Comparison of ENCODE assay signal across 20 cellular contexts in the genomic region with DNA sequence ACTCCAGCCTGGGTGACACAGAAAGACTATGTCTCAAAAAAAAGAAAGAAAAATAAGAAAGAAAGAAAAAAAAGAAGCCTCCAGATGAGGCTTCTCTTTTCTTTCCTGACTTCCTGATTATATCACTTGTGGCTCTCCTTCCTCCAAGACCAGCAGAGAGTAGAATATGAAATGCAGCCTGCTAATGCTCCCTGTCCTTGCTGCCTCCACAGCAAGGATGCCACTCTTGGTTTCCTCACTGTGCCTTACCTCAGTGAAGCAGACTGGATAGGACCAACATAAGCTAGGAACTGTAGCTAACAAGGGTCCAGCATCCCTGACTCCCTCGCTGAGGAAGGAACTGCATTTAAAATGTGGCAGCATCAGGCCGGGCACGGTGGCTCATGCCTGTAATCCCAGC. TPM values are rescaled to one million over a fixed set of nuclear protein-coding genes. Genes with fewer than 3 reads are reported as not detected.
DNase-seq lines count a peak whose midpoint lies in the region; ATAC-seq, FAIRE-seq and TF ChIP-seq lines count a peak whose summit lies in the region.
"Had no signal": no experiment of that assay in that cellular context is flagged by ENCODE, and none has a peak within 500 bp of the region (broad histone marks: within the 10 kb centered on the region; RNA-seq: fewer than 3 reads in every experiment).

No MANE protein-coding gene starts in this region.

- no peak overlapping the region for H3K4me2 ChIP-seq in hepatocyte

- TF ChIP-seq CTCF in Calu3 (IDR thresholded peaks at IDR 0.05; ENCODE audit: unreplicated experiment), result no peak
- no peak for TF ChIP-seq CTCF in RWPE1 (conservative IDR thresholded peaks at IDR 0.05; ENCODE audit: low read depth)
- no peak for TF ChIP-seq CTCF in hepatocyte (IDR thresholded peaks at IDR 0.05; ENCODE audit: poor library complexity)

- H3K4me3 Mint-ChIP-seq in Calu3 (ENCODE audit: low read depth, unreplicated experiment), result peak overlapping the region; percentile 46
- H3K4me3 Mint-ChIP-seq: activated CD8-positive, alpha-beta T cell treated with anti-CD3 and anti-CD28 coated beads, Interleukin-2, amount 10 ng/mL, durations not matched to agents 7 days and 5 days; CD4-positive, alpha-beta T cell; dendritic cell treated with granulocyte-macrophage colony-stimulating factor and Interleukin-4, amounts not matched to agents 40 ng/mL and 50 ng/mL, for 4 days; immature natural killer cell had no signal

- peak overlapping the region; percentile 21 for H3K27ac Mint-ChIP-seq in Calu3 (ENCODE audit: unreplicated experiment)
- H3K27ac Mint-ChIP-seq: activated CD8-positive, alpha-beta T cell treated with anti-CD3 and anti-CD28 coated beads, Interleukin-2, amount 10 ng/mL, durations not matched to agents 7 days and 5 days; CD4-positive, alpha-beta T cell; dendritic cell treated with granulocyte-macrophage colony-stimulating factor and Interleukin-4, amounts not matched to agents 40 ng/mL and 50 ng/mL, for 4 days had no signal

- no peaks in the 10 kb centered on the region for H3K27me3 Mint-ChIP-seq in Calu3 (ENCODE audit: unreplicated experiment)
- H3K27me3 Mint-ChIP-seq: CD4-positive, alpha-beta T cell; dendritic cell treated with granulocyte-macrophage colony-stimulating factor and Interleukin-4, amounts not matched to agents 40 ng/mL and 50 ng/mL, for 4 days had no signal

- H3K79me2 ChIP-seq in hepatocyte, result no peaks in the 10 kb centered on the region

- H3K36me3 Mint-ChIP-seq in Calu3 (ENCODE audit: insufficient read depth, unreplicated experiment), result peaks cover 14% of the 10 kb centered on the region

- DNase-seq in Calu3 (no peak), RWPE1 (ENCODE audit: low spot score) (no peak), hepatocyte (ENCODE audit: low spot score) (no peak), small intestine (no peak), DMS 273 (lab: John Stamatoyannopoulos, UW; ENCODE audit: unreplicated experiment) (no peak), activated gamma-delta T cell (lab: John Stamatoyannopoulos, UW) (no peak)
- DNase-seq: activated CD8-positive, alpha-beta T cell treated with anti-CD3 and anti-CD28 coated beads, Interleukin-2, amount 10 ng/mL, durations not matched to agents 7 days and 5 days; activated naive CD4-positive, alpha-beta T cell; CD4-positive, alpha-beta T cell; GF-D8; immature natural killer cell; NCI-H1417 treated with DMSO at 0.1 percent for 48 hours; NCI-H2107; NCI-H526 had no signal

- POLR2A ChIA-PET in RWPE1 (lab: Yijun Ruan, JAX; ENCODE audit: low non-redundant PET), result no interaction called here

- no TSS peak for BruUV-seq in Calu3 (replicated peaks; lab: Mats Ljungman, UMichigan)

- CTCF ChIA-PET in Calu3 (lab: Charles Lee) (interaction anchor here (0.6 kb wide), 1 partner anchor 347 kb away, joined by 3 read pairs; a partner anchor contains a TSS), RWPE1 (lab: Yijun Ruan, JAX) (interaction anchor here (0.6 kb wide), 1 partner anchor 30 kb away, joined by 3 read pairs; no protein-coding TSS in a partner anchor)

- H3K36me3 ChIP-seq in hepatocyte (replicated peaks; ENCODE audit: insufficient read depth, low read depth) (no peaks in the 10 kb centered on the region), small intestine (ENCODE audit: control insufficient read depth in 2 of 2, insufficient read depth in 2 of 2, low read length in 2 of 2) (no peaks in the 10 kb centered on the region)

- H3K9me3 ChIP-seq in hepatocyte (ENCODE audit: low read depth), result no peaks in the 10 kb centered on the region
- no peaks in the 10 kb centered on the region for H3K9me3 ChIP-seq in small intestine (ENCODE audit: control insufficient read depth, low read depth)

- H4K20me1 ChIP-seq in hepatocyte (ENCODE audit: insufficient read depth, poor library complexity, severe bottlenecking), result no peaks in the 10 kb centered on the region

- no peaks in the 10 kb centered on the region for H3K9me3 Mint-ChIP-seq in Calu3 (ENCODE audit: low read depth, unreplicated experiment)
- H3K9me3 Mint-ChIP-seq: CD4-positive, alpha-beta T cell; dendritic cell treated with granulocyte-macrophage colony-stimulating factor and Interleukin-4, amounts not matched to agents 40 ng/mL and 50 ng/mL, for 4 days; immature natural killer cell had no signal

- no peak overlapping the region for H3K4me3 ChIP-seq in hepatocyte
- no peak overlapping the region for H3K4me3 ChIP-seq in small intestine (ENCODE audit: low read depth in 1 of 2, low read length in 2 of 2)

- H3K4me1 ChIP-seq in hepatocyte (ENCODE audit: insufficient read depth) (no peaks in the 10 kb centered on the region), small intestine (ENCODE audit: control insufficient read depth in 2 of 2, insufficient read depth in 1 of 2, low read depth in 1 of 2, low read length in 1 of 2) (peaks cover 0 to 2% of the 10 kb centered on the region in 2 donors)

- peaks cover 16% of the 10 kb centered on the region for H3K4me1 Mint-ChIP-seq in Calu3 (ENCODE audit: low read depth, unreplicated experiment)
- H3K4me1 Mint-ChIP-seq: immature natural killer cell had no signal

- 86% methylated on average over 3 of the region's 3 CpGs for WGBS in hepatocyte (ENCODE audit: low lambda C conversion rate, missing lambda C conversion rate)
- 86 to 92% (median 91%) methylated on average over 3 of the region's 3 CpGs for WGBS in small intestine, 3 donors

- H3K27me3 ChIP-seq in hepatocyte (no peaks in the 10 kb centered on the region), small intestine (ENCODE audit: control insufficient read depth in 2 of 2, insufficient read depth in 2 of 2, low read length in 2 of 2) (no peaks in the 10 kb centered on the region)

- H2AFZ ChIP-seq in hepatocyte, result no peak overlapping the region

- FAIRE-seq in small intestine (lab: Jason Lieb, UNC), result no peak
- FAIRE-seq: endometrium, urothelium cell line had no signal

- ATAC-seq in HG02973 (IDR thresholded peaks at IDR 0.05; ENCODE audit: unreplicated experiment), result no peak
- ATAC-seq: activated CD8-positive, alpha-beta T cell treated with anti-CD3 and anti-CD28 coated beads, Interleukin-2, amount 10 ng/mL, durations not matched to agents 7 days and 5 days; Right ventricle myocardium inferior had no signal

- H3K9me2 ChIP-seq in hepatocyte (replicated peaks; ENCODE audit: insufficient read depth), result no peaks in the 10 kb centered on the region

- intact Hi-C loops in Calu3 (cut with micrococcal nuclease; ENCODE audit: unreplicated experiment), result no loop called here

- peak overlapping the region; percentile 82 for H3K27ac ChIP-seq in RWPE1
- peak overlapping the region; percentile 73 for H3K27ac ChIP-seq in hepatocyte
- peak overlapping the region; percentile 80 to 85 for H3K27ac ChIP-seq in small intestine (ENCODE audit: low read depth in 1 of 2, low read length in 1 of 2)

RNA-seq across cellular contexts. Expression of a gene that starts 11.7 kb away (rescaled TPM):
- 14.3 and 15.5 TPM in 2 replicates for total RNA-seq in Calu3 (2022)
- 14.9 and 15.5 TPM in 2 replicates for total RNA-seq in hepatocyte
- 11.3 and 13.1 TPM in 2 replicates for polyA plus RNA-seq in hepatocyte
- polyA plus RNA-seq in small intestine, result 10 to 100 TPM; 10.4 to 24.4 (median 15.9) TPM
- polyA plus RNA-seq: neural cell had no signal

RNA-seq across cellular contexts. Expression of a gene that starts 57.4 kb away (rescaled TPM):
- 396 and 416 TPM in 2 replicates for total RNA-seq in Calu3 (2022)
- 343 and 383 TPM in 2 replicates for total RNA-seq in hepatocyte
- polyA plus RNA-seq in hepatocyte, result 248 and 282 TPM in 2 replicates
- 1,000 to 10,000 TPM in 2 of 3 donors, 100 to 1,000 TPM in 1; 850 to 1,883 (median 1,700) TPM for polyA plus RNA-seq in small intestine
